25 cellular contexts compared by ENCODE assay signal in the genomic region with DNA sequence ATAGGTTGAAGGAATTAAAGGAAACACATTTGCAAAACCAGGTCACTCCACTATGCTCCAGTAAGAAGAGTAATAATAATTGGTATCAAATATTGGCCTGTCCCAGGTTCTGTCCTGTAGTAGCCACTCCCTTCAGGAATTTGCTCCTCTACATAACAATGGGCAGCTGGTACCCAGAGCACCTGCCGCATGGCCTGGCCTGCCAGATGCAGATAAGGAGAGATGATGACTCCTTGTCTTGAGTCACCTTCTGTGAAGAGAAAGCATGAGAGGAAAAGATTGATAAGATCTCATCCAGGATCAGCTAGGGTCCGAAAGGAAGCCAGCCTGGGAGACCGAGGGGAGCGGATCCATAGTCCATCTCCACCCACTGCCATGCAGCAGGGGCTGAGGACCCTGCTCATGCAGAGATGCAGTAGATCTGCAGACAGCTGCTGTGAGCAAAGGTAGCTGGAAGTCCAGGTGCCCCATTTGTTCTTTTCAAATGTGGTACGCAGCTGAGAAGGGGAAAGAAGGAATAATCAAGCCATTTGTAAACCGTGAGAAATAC. TPM values are rescaled to one million over a fixed set of nuclear protein-coding genes. Genes with fewer than 3 reads are reported as not detected.
DNase-seq lines count a peak whose midpoint lies in the region; ATAC-seq, FAIRE-seq and TF ChIP-seq lines count a peak whose summit lies in the region.
"Had no signal": no experiment of that assay in that cellular context is flagged by ENCODE, and none has a peak within 500 bp of the region (broad histone marks: within the 10 kb centered on the region; RNA-seq: fewer than 3 reads in every experiment).

No MANE protein-coding gene starts in this region.

- DNase-seq in T-helper 1 cell: no peak
- DNase-seq in CD8-positive, alpha-beta memory T cell: no peak
- peak in 3 of 4 experiments; percentile 9 to 17 (median 13) for DNase-seq in K562 (ENCODE audit: extremely low read depth in 1 of 4, low spot score in 3 of 4)
- peak; percentile 68 for DNase-seq in osteocyte (ENCODE audit: extremely low spot score, unreplicated experiment)
- DNase-seq in HEK293T (ENCODE audit: extremely low spot score): no peak
- no peak for DNase-seq in NCI-H2227 (lab: John Stamatoyannopoulos, UW; ENCODE audit: unreplicated experiment)
- no peak for DNase-seq in HPDE6-E6E7 (ENCODE audit: extremely low spot score)
- DNase-seq: 8988T; AML-193; H7; immature natural killer cell; left ventricle myocardium inferior; NCI-H1417 treated with DMSO at 0.1 percent for 48 hours; NCI-H510A; SJCRH30; stimulated activated CD4-positive, alpha-beta T cell treated with anti-CD3 and anti-CD28 coated beads, Interleukin-1b, Interleukin-23, amount 100 ng/mL, for 48 hours; WERI-Rb-1 had no signal

- H3K27me3 Mint-ChIP-seq in T-helper 1 cell treated with Interleukin-12 subunit alpha and Interleukin-12 subunit beta and Interleukin-4 antibody, amounts not matched to agents 30 μg/mL and 1 μg/mL, for 36 hours (ENCODE audit: low read depth): no peaks in the 10 kb centered on the region
- H3K27me3 Mint-ChIP-seq in CD8-positive, alpha-beta memory T cell: peaks cover 0 to 1% of the 10 kb centered on the region in 2 donors
- H3K27me3 Mint-ChIP-seq in osteocyte (ENCODE audit: unreplicated experiment): no peaks in the 10 kb centered on the region
- H3K27me3 Mint-ChIP-seq: activated naive CD4-positive, alpha-beta T cell treated with anti-CD3 and anti-CD28 coated beads, Interleukin-2, amount 50 U/mL, for 24 hours had no signal

- peak overlapping the region; percentile 11 for H3K4me3 Mint-ChIP-seq in T-helper 1 cell treated with Interleukin-12 subunit alpha and Interleukin-12 subunit beta and Interleukin-4 antibody, amounts not matched to agents 30 μg/mL and 1 μg/mL, for 36 hours
- H3K4me3 Mint-ChIP-seq in CD8-positive, alpha-beta memory T cell: no peak overlapping the region
- no peak overlapping the region for H3K4me3 Mint-ChIP-seq in osteocyte (ENCODE audit: unreplicated experiment)
- H3K4me3 Mint-ChIP-seq: activated naive CD4-positive, alpha-beta T cell treated with anti-CD3 and anti-CD28 coated beads, Interleukin-2, amount 50 U/mL, for 24 hours; mesothelial cell of epicardium had no signal

- H3K79me2 ChIP-seq in K562 (ENCODE audit: control insufficient read depth, insufficient read depth, low read length): no peaks in the 10 kb centered on the region

- no peak overlapping the region for H3K4me2 ChIP-seq in K562 (ENCODE audit: insufficient read depth, low read length)

- no peaks in the 10 kb centered on the region for H3K9me3 ChIP-seq in CD8-positive, alpha-beta memory T cell (ENCODE audit: low read length)
- no peaks in the 10 kb centered on the region for H3K9me3 ChIP-seq in K562 (replicated peaks; ENCODE audit: control insufficient read depth, insufficient read depth, low read depth, low read length)
- H3K9me3 ChIP-seq: left ventricle myocardium inferior, neutrophil, SJCRH30, thoracic aorta had no signal

- no peak for TF ChIP-seq CTCF in K562 (IDR thresholded peaks at IDR 0.05 in 2 of 3, conservative IDR thresholded peaks at IDR 0.05 in 1 of 3; ENCODE audit: insufficient read depth in 2 of 3, low read depth in 1 of 3, low read length in 3 of 3)
- no peak for TF ChIP-seq CTCF in osteocyte (IDR thresholded peaks at IDR 0.05)

- POLR2A ChIA-PET in CD8-positive, alpha-beta memory T cell (lab: Charles Lee): no interaction called here
- POLR2A ChIA-PET in K562 (lab: Yijun Ruan, JAX): interaction anchor here (0.9 to 1.1 kb wide), 2 partner anchors 229 to 234 kb away, joined by 3 to 5 read pairs; no protein-coding TSS in a partner anchor
- POLR2A ChIA-PET in HEK293T (lab: Yijun Ruan, JAX): no interaction called here

- no TSS peak for BruUV-seq in K562 (replicated peaks; lab: Mats Ljungman, UMichigan)

- H3K9me1 ChIP-seq in K562 (ENCODE audit: control insufficient read depth, insufficient read depth, low read length): no peaks in the 10 kb centered on the region

- no peak overlapping the region for H3K27ac ChIP-seq in CD8-positive, alpha-beta memory T cell (ENCODE audit: low read depth, low read length)
- H3K27ac ChIP-seq in K562 (ENCODE audit: extremely low read depth, low read depth, low read length): no peak overlapping the region
- H3K27ac ChIP-seq: epithelial cell of prostate, left ventricle myocardium inferior, neutrophil, SJCRH30, thoracic aorta, WERI-Rb-1 had no signal

- H2AFZ ChIP-seq in K562 (ENCODE audit: low read depth, low read length): no peak overlapping the region

- TF ChIP-seq RAD21 in K562 (CRISPR knock-in tag; conservative IDR thresholded peaks at IDR 0.05 in 1 of 2, IDR thresholded peaks at IDR 0.05 in 1 of 2): no peak

- peaks cover 75% of the 10 kb centered on the region for H3K4me1 ChIP-seq in CD8-positive, alpha-beta memory T cell (ENCODE audit: insufficient read depth, low read length)
- H3K4me1 ChIP-seq in K562 (replicated peaks in 1 of 2; ENCODE audit: control insufficient read depth in 2 of 2, insufficient read depth in 2 of 2, low read length in 2 of 2): peaks cover 0 to 17% of the 10 kb centered on the region in 2 experiments; a peak in 3 of 5 replicates
- H3K4me1 ChIP-seq: left ventricle myocardium inferior, SJCRH30 had no signal

- no peaks in the 10 kb centered on the region for H3K9me3 Mint-ChIP-seq in T-helper 1 cell treated with Interleukin-12 subunit alpha and Interleukin-12 subunit beta and Interleukin-4 antibody, amounts not matched to agents 30 μg/mL and 1 μg/mL, for 36 hours
- H3K9me3 Mint-ChIP-seq in CD8-positive, alpha-beta memory T cell: no peaks in the 10 kb centered on the region
- H3K9me3 Mint-ChIP-seq in osteocyte (ENCODE audit: unreplicated experiment): no peaks in the 10 kb centered on the region
- H3K9me3 Mint-ChIP-seq: activated naive CD4-positive, alpha-beta T cell treated with anti-CD3 and anti-CD28 coated beads, Interleukin-2, amount 50 U/mL, for 24 hours; immature natural killer cell; mesothelial cell of epicardium had no signal

- H3K4me1 Mint-ChIP-seq in T-helper 1 cell treated with Interleukin-12 subunit alpha and Interleukin-12 subunit beta and Interleukin-4 antibody, amounts not matched to agents 30 μg/mL and 1 μg/mL, for 36 hours (ENCODE audit: low read depth): peaks cover 53% of the 10 kb centered on the region
- H3K4me1 Mint-ChIP-seq in CD8-positive, alpha-beta memory T cell: peaks cover 57 to 72% (median 65%) of the 10 kb centered on the region in 3 donors
- H3K4me1 Mint-ChIP-seq in osteocyte (ENCODE audit: unreplicated experiment): no peaks in the 10 kb centered on the region

- 44% methylated on average over 5 of the region's 6 CpGs for WGBS in K562 (ENCODE audit: insufficient coverage, low coverage, missing lambda C conversion rate)

- CTCF ChIA-PET in CD8-positive, alpha-beta memory T cell (lab: Charles Lee): interaction anchor here (2.1 to 10.1 kb wide), 3 partner anchors 30 to 229 kb away, joined by 7 to 89 read pairs (median 7); no protein-coding TSS in a partner anchor
- CTCF ChIA-PET in K562 (lab: Yijun Ruan, JAX; ENCODE audit: low intra/inter-chr PET ratio): no interaction called here
- CTCF ChIA-PET in HEK293T (lab: Yijun Ruan, JAX): interaction anchor here (0.5 kb wide), 1 partner anchor 452 kb away, joined by 7 read pairs; no protein-coding TSS in a partner anchor

- H3K4me3 ChIP-seq in CD8-positive, alpha-beta memory T cell (ENCODE audit: low read length): no peak overlapping the region
- no peak overlapping the region for H3K4me3 ChIP-seq in K562
- H3K4me3 ChIP-seq: left ventricle myocardium inferior, SJCRH30, skin epidermis, thoracic aorta had no signal

- FAIRE-seq in K562 (lab: Jason Lieb, UNC): no peak
- FAIRE-seq: D721Med had no signal

- H3K9ac ChIP-seq in K562 (ENCODE audit: insufficient read depth in 1 of 2, low read depth in 2 of 2, low read length in 2 of 2): no peak overlapping the region

- H3K27ac Mint-ChIP-seq in T-helper 1 cell treated with Interleukin-12 subunit alpha and Interleukin-12 subunit beta and Interleukin-4 antibody, amounts not matched to agents 30 μg/mL and 1 μg/mL, for 36 hours: no peak overlapping the region
- peak overlapping the region in 5 of 8 donors; percentile 15 to 69 (median 34) for H3K27ac Mint-ChIP-seq in CD8-positive, alpha-beta memory T cell
- no peak overlapping the region for H3K27ac Mint-ChIP-seq in osteocyte (ENCODE audit: unreplicated experiment)
- H3K27ac Mint-ChIP-seq: activated naive CD4-positive, alpha-beta T cell treated with anti-CD3 and anti-CD28 coated beads, Interleukin-2, amount 50 U/mL, for 24 hours; mesothelial cell of epicardium had no signal

- intact Hi-C loops in K562 (cut with micrococcal nuclease): no loop called here

- TF ChIP-seq POLR2A in K562 (conservative IDR thresholded peaks at IDR 0.05): no peak

- no peaks in the 10 kb centered on the region for H3K36me3 ChIP-seq in CD8-positive, alpha-beta memory T cell (ENCODE audit: insufficient read depth, low read length)
- H3K36me3 ChIP-seq in K562 (ENCODE audit: control insufficient read depth, insufficient read depth, low read length): no peaks in the 10 kb centered on the region
- H3K36me3 ChIP-seq: left ventricle myocardium inferior, SJCRH30, thoracic aorta, WERI-Rb-1 had no signal

- H3K36me3 Mint-ChIP-seq in T-helper 1 cell treated with Interleukin-12 subunit alpha and Interleukin-12 subunit beta and Interleukin-4 antibody, amounts not matched to agents 30 μg/mL and 1 μg/mL, for 36 hours (ENCODE audit: low read depth): peaks cover 39% of the 10 kb centered on the region
- H3K36me3 Mint-ChIP-seq in CD8-positive, alpha-beta memory T cell: peaks cover 3 to 5% (median 4%) of the 10 kb centered on the region in 3 donors
- peaks cover 10% of the 10 kb centered on the region for H3K36me3 Mint-ChIP-seq in osteocyte (ENCODE audit: unreplicated experiment)

- no peaks in the 10 kb centered on the region for H3K27me3 ChIP-seq in CD8-positive, alpha-beta memory T cell (ENCODE audit: insufficient read depth, low read length, poor library complexity, severe bottlenecking)
- H3K27me3 ChIP-seq in K562 (ENCODE audit: control insufficient read depth in 2 of 2, insufficient read depth in 2 of 2, low read length in 2 of 2): no peaks in the 10 kb centered on the region
- H3K27me3 ChIP-seq: neutrophil, SJCRH30 had no signal

- TF ChIP-seq EP300 in K562 (IDR thresholded peaks at IDR 0.05; ENCODE audit: low read length): no peak

- ATAC-seq in K562: no peak

- in situ Hi-C loops in K562 (cut with MboI): no loop called here

- no peaks in the 10 kb centered on the region for H4K20me1 ChIP-seq in K562 (replicated peaks; ENCODE audit: control insufficient read depth, insufficient read depth, low read length)

RNA-seq across cellular contexts. Expression of a gene that starts 24.3 kb away (rescaled TPM):
- 10 to 100 TPM; 16.5 to 19.9 TPM for total RNA-seq in CD8-positive, alpha-beta memory T cell
- 11.7 TPM for polyA plus RNA-seq in CD8-positive, alpha-beta memory T cell
- total RNA-seq in K562 (2011; cell fraction: chromatin; rRNA removed; ENCODE audit: low replicate concordance): 10.2 and 16.7 TPM in 2 replicates
- 7.7 and 8.9 TPM in 2 replicates for total RNA-seq in K562 (2011; cell fraction: nucleolus; rRNA removed)
- 11.4 and 14.4 TPM in 2 replicates for total RNA-seq in K562 (2011; cell fraction: nucleoplasm; rRNA removed)
- 3.7 and 5.1 TPM in 2 replicates for total RNA-seq in K562 (2014; rRNA removed)
- 6.9 and 7.2 TPM in 2 replicates for total RNA-seq in K562 (2014; rRNA removed; fragmentation: Illumina TruSeq; extraction: Trizol)
- total RNA-seq in K562 (2015; rRNA removed; fragmentation: Illumina TruSeq; extraction: Trizol): 6.3 and 6.7 TPM in 2 replicates
- 7.1 and 7.4 TPM in 2 replicates for total RNA-seq in K562 (2021)
- polyA plus RNA-seq in K562 (2011; rRNA removed): 5.8 and 6.8 TPM in 2 replicates
- polyA plus RNA-seq in K562 (2011; cell fraction: cytosol; rRNA removed): 2.1 and 2.6 TPM in 2 replicates
- polyA plus RNA-seq in K562 (2011; cell fraction: nucleus; rRNA removed): 11.1 and 13.5 TPM in 2 replicates
- 4.6 and 5.0 TPM in 2 replicates for polyA plus RNA-seq in K562 (2012)
- polyA plus RNA-seq in K562 (2014; fragmentation: Illumina TruSeq; extraction: Trizol): 5.0 TPM in 2 replicates
- polyA plus RNA-seq in K562 (2014; fragmentation: Nextera tagmentation; extraction: Ambion mirVana): 1 to 10 TPM; 2.7 to 3.6 TPM
- polyA plus RNA-seq in K562 (2014; rRNA removed): 7.8 and 10.0 TPM in 2 replicates
- 2.3 and 3.5 TPM in 2 replicates for polyA minus RNA-seq in K562 (2011; rRNA and poly(A)+ RNA removed)
- 1.8 and 7.5 TPM in 2 replicates for polyA minus RNA-seq in K562 (2011; cell fraction: cytosol; rRNA and poly(A)+ RNA removed)
- polyA minus RNA-seq in K562 (2011; cell fraction: nucleus; rRNA and poly(A)+ RNA removed): 6.1 and 8.9 TPM in 2 replicates
- total RNA-seq in osteocyte: 10.1 and 12.2 TPM in 2 replicates

Comparison
In these comparisons a context has a peak if more than half of its experiments do, and no peak if none do; other contexts are left out.
1. H3K27ac Mint-ChIP-seq: peak in CD8-positive, alpha-beta memory T cell (5 of 8); none in T-helper 1 cell treated with Interleukin-12 subunit alpha and Interleukin-12 subunit beta and Interleukin-4 antibody, amounts not matched to agents 30 μg/mL and 1 μg/mL, for 36 hours (single experiment) and osteocyte (single experiment).
2. DNase-seq: peak in K562 (3 of 4) and osteocyte (single experiment); none in T-helper 1 cell (0 of 5), CD8-positive, alpha-beta memory T cell (0 of 5), HEK293T (single experiment), NCI-H2227 (single experiment) and HPDE6-E6E7 (single experiment).